ENCODE assay signal across 2 cellular contexts in the genomic region with DNA sequence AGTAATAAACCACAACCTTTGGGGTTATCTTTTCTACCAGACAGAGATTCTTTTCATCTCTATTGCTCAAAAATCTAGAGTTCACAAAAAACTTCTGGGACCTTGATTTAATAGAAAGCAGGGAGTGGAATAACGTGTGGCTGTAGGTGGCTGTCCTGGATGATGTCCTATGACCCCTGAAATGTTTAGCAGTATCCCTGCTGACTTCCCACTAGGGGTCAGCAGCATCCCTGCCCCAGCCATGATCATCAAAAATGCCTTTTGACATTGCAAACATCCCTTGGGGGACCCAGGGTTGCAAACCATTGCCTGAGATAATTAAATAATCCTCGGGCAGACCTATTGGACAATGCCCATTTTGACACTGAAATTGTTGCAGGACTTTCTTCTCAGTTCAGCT.
TF ChIP-seq lines count a peak whose summit lies in the region.

No MANE protein-coding gene starts in this region.

TF ChIP-seq in Ishikawa, 13 proteins besides CTCF, POLR2A, EP300 and RAD21:
- TF ChIP-seq, protein P1, sequence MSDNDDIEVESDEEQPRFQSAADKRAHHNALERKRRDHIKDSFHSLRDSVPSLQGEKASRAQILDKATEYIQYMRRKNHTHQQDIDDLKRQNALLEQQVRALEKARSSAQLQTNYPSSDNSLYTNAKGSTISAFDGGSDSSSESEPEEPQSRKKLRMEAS (IDR thresholded peaks at IDR 0.05) = no peak
- TF ChIP-seq EGR1 (IDR thresholded peaks at IDR 0.05) (no peak), NFIC (IDR thresholded peaks at IDR 0.05) (no peak), CEBPB (IDR thresholded peaks at IDR 0.05) (no peak), YY1 (IDR thresholded peaks at IDR 0.05; ENCODE audit: low read depth) (no peak), FOXM1 (IDR thresholded peaks at IDR 0.05; ENCODE audit: borderline replicate concordance, low read depth) (no peak), TAF1 (IDR thresholded peaks at IDR 0.05; ENCODE audit: low read depth) (no peak), CREB1 (IDR thresholded peaks at IDR 0.05; ENCODE audit: low read depth) (no peak), TEAD4 (IDR thresholded peaks at IDR 0.05) (no peak)
- TF ChIP-seq, protein P2, sequence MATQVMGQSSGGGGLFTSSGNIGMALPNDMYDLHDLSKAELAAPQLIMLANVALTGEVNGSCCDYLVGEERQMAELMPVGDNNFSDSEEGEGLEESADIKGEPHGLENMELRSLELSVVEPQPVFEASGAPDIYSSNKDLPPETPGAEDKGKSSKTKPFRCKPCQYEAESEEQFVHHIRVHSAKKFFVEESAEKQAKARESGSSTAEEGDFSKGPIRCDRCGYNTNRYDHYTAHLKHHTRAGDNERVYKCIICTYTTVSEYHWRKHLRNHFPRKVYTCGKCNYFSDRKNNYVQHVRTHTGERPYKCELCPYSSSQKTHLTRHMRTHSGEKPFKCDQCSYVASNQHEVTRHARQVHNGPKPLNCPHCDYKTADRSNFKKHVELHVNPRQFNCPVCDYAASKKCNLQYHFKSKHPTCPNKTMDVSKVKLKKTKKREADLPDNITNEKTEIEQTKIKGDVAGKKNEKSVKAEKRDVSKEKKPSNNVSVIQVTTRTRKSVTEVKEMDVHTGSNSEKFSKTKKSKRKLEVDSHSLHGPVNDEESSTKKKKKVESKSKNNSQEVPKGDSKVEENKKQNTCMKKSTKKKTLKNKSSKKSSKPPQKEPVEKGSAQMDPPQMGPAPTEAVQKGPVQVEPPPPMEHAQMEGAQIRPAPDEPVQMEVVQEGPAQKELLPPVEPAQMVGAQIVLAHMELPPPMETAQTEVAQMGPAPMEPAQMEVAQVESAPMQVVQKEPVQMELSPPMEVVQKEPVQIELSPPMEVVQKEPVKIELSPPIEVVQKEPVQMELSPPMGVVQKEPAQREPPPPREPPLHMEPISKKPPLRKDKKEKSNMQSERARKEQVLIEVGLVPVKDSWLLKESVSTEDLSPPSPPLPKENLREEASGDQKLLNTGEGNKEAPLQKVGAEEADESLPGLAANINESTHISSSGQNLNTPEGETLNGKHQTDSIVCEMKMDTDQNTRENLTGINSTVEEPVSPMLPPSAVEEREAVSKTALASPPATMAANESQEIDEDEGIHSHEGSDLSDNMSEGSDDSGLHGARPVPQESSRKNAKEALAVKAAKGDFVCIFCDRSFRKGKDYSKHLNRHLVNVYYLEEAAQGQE (IDR thresholded peaks at IDR 0.05; ENCODE audit: low read depth) = no peak

TF ChIP-seq in GM12878, 131 proteins besides CTCF, POLR2A, EP300 and RAD21:
- TF ChIP-seq MXI1 (IDR thresholded peaks at IDR 0.05; ENCODE audit: low read depth, low read length) = no peak
- TF ChIP-seq, protein P3, sequence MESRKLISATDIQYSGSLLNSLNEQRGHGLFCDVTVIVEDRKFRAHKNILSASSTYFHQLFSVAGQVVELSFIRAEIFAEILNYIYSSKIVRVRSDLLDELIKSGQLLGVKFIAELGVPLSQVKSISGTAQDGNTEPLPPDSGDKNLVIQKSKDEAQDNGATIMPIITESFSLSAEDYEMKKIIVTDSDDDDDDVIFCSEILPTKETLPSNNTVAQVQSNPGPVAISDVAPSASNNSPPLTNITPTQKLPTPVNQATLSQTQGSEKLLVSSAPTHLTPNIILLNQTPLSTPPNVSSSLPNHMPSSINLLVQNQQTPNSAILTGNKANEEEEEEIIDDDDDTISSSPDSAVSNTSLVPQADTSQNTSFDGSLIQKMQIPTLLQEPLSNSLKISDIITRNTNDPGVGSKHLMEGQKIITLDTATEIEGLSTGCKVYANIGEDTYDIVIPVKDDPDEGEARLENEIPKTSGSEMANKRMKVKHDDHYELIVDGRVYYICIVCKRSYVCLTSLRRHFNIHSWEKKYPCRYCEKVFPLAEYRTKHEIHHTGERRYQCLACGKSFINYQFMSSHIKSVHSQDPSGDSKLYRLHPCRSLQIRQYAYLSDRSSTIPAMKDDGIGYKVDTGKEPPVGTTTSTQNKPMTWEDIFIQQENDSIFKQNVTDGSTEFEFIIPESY (IDR thresholded peaks at IDR 0.05) = no peak
- TF ChIP-seq, protein P4, sequence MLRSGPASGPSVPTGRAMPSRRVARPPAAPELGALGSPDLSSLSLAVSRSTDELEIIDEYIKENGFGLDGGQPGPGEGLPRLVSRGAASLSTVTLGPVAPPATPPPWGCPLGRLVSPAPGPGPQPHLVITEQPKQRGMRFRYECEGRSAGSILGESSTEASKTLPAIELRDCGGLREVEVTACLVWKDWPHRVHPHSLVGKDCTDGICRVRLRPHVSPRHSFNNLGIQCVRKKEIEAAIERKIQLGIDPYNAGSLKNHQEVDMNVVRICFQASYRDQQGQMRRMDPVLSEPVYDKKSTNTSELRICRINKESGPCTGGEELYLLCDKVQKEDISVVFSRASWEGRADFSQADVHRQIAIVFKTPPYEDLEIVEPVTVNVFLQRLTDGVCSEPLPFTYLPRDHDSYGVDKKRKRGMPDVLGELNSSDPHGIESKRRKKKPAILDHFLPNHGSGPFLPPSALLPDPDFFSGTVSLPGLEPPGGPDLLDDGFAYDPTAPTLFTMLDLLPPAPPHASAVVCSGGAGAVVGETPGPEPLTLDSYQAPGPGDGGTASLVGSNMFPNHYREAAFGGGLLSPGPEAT (IDR thresholded peaks at IDR 0.05; ENCODE audit: low read depth) = no peak
- TF ChIP-seq YY1 (IDR thresholded peaks at IDR 0.05; ENCODE audit: low read depth, low read length) = peak; percentile 48; the same call in 1 of the 2 replicates
- TF ChIP-seq SRF (IDR thresholded peaks at IDR 0.05; ENCODE audit: low read depth in 2 of 2, low read length in 2 of 2) = no peak
- peak; percentile 77; the same call in 1 of the 2 replicates for TF ChIP-seq SMC3 (IDR thresholded peaks at IDR 0.05; ENCODE audit: borderline replicate concordance, low read length)
- no peak for TF ChIP-seq CREM (IDR thresholded peaks at IDR 0.05; ENCODE audit: low read depth)
